Comparison of ENCODE assay signal across 18 cellular contexts in the genomic region with DNA sequence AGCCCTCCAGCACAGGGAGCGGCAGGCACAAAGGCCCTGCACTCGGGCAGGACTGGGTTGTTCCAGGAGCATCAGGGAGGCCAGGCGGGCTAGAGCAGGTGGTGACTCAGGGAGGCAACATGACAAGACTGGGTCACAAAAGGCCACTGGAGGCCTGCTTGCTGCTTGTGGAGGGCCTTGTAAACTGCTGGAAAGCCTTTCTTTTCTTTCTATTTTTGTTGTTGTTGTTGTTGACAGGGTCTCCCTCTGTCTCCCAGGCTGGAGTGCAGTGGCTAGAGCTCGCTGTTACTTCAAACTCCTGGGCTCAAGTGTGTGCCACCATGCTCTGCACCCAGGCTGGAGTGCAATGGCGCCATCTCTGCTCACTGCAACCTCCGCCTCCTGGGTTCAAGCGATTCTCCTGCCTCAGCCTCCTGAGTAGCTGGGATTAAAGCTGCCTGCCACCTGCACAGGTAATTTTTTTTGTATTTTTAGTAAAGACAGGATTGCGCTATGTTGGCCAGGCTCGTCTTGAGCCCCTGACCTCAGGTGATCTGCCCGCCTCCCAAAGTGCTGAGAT. TPM values are rescaled to one million over a fixed set of nuclear protein-coding genes. Genes with fewer than 3 reads are reported as not detected.
A peak's percentile ranks its signal among the peaks of the same experiment; 100 is the strongest.
DNase-seq lines count a peak whose midpoint lies in the region; ATAC-seq and TF ChIP-seq lines count a peak whose summit lies in the region.
"Had no signal": no experiment of that assay in that cellular context is flagged by ENCODE, and none has a peak within 500 bp of the region (broad histone marks: within the 10 kb centered on the region; RNA-seq: fewer than 3 reads in every experiment).

No MANE protein-coding gene starts in this region.

- no peaks in the 10 kb centered on the region for H3K9me3 ChIP-seq in SJSA1 (replicated peaks)
- H3K9me3 ChIP-seq: esophagus squamous epithelium, heart left ventricle, MG63, prostate gland had no signal

- POLR2A ChIA-PET in WTC11 (lab: Charles Lee): no interaction called here

- H3K36me3 ChIP-seq in SJSA1: no peaks in the 10 kb centered on the region
- H3K36me3 ChIP-seq: esophagus squamous epithelium, heart left ventricle, MG63, prostate gland had no signal

- no peaks in the 10 kb centered on the region for H3K27me3 ChIP-seq in SJSA1 (replicated peaks)
- H3K27me3 ChIP-seq: esophagus squamous epithelium, MG63 had no signal

- peak overlapping the region; percentile 86 for H3K27ac ChIP-seq in SJSA1
- H3K27ac ChIP-seq: heart left ventricle, prostate gland had no signal

- H3K4me1 ChIP-seq in SJSA1 (replicated peaks): peaks cover 34% of the 10 kb centered on the region
- H3K4me1 ChIP-seq: prostate gland had no signal

- DNase-seq in A172 (ENCODE audit: low spot score): peak; percentile 10
- peak; percentile 68 for DNase-seq in ELR (ENCODE audit: low read depth)
- peak in 1 of 2 experiments; percentile 55 for DNase-seq in SJSA1 (ENCODE audit: low read depth in 1 of 2, low spot score in 2 of 2)
- peak; percentile 81 for DNase-seq in islet precursor cell
- DNase-seq in HCEC 1CT: no peak
- DNase-seq in Kasumi-1 (lab: John Stamatoyannopoulos, UW): no peak
- no peak for DNase-seq in WTC11 (ENCODE audit: low spot score)
- DNase-seq: activated CD8-positive, alpha-beta memory T cell treated with anti-CD3 and anti-CD28 coated beads for 24 hours; Calu3; esophagus squamous epithelium; naive thymus-derived CD8-positive, alpha-beta T cell; stimulated activated CD4-positive, alpha-beta T cell treated with anti-CD3 and anti-CD28 coated beads, Interleukin-15, amount 100 ng/mL, for 24 hours; stimulated activated naive CD4-positive, alpha-beta T cell treated with Interleukin-2 at 50 U/mL for 16 hours; T-helper 17 cell had no signal

- no peaks in the 10 kb centered on the region; the same call in 1 of the 2 replicates for H3K27me3 Mint-ChIP-seq in WTC11 (ENCODE audit: low read depth)

- CTCF ChIA-PET in WTC11 (lab: Charles Lee): interaction anchor here (0.9 to 1.7 kb wide), 2 partner anchors 10 to 57 kb away, joined by 4 to 11 read pairs; no protein-coding TSS in a partner anchor

- no peak overlapping the region for H3K27ac Mint-ChIP-seq in WTC11
- H3K27ac Mint-ChIP-seq: T-helper 17 cell had no signal

- H3K4me3 Mint-ChIP-seq in WTC11: no peak overlapping the region
- H3K4me3 Mint-ChIP-seq: naive thymus-derived CD8-positive, alpha-beta T cell; T-helper 17 cell had no signal

- H3K4me1 Mint-ChIP-seq in WTC11: peaks cover 15% of the 10 kb centered on the region

- H3K4me3 ChIP-seq in SJSA1: no peak overlapping the region
- H3K4me3 ChIP-seq: esophagus squamous epithelium, MG63, prostate gland had no signal

- TF ChIP-seq CTCF in WTC11 (IDR thresholded peaks at IDR 0.05): no peak

- no peaks in the 10 kb centered on the region for H3K36me3 Mint-ChIP-seq in WTC11
- H3K36me3 Mint-ChIP-seq: naive thymus-derived CD8-positive, alpha-beta T cell had no signal

- no peak for ATAC-seq in WTC11
- ATAC-seq in HG03439 (IDR thresholded peaks at IDR 0.05; ENCODE audit: unreplicated experiment): no peak
- ATAC-seq: naive thymus-derived CD8-positive, alpha-beta T cell; T-helper 17 cell had no signal

- H3K9me3 Mint-ChIP-seq in WTC11: no peaks in the 10 kb centered on the region
- H3K9me3 Mint-ChIP-seq: naive thymus-derived CD8-positive, alpha-beta T cell had no signal

TF ChIP-seq in WTC11, 78 proteins besides CTCF, POLR2A, EP300 and RAD21 (continues in another document):
- TF ChIP-seq ETV6 (CRISPR knock-in tag; IDR thresholded peaks at IDR 0.05) (no peak), AR (CRISPR knock-in tag; IDR thresholded peaks at IDR 0.05) (no peak), JUN (CRISPR knock-in tag; IDR thresholded peaks at IDR 0.05) (no peak), FOXP1 (CRISPR knock-in tag; IDR thresholded peaks at IDR 0.05; ENCODE audit: borderline replicate concordance) (no peak), KAT7 (CRISPR knock-in tag; IDR thresholded peaks at IDR 0.05; ENCODE audit: borderline replicate concordance) (no peak), TP53 (CRISPR knock-in tag; IDR thresholded peaks at IDR 0.05) (no peak), NR2C2 (CRISPR knock-in tag; IDR thresholded peaks at IDR 0.05) (no peak), CREM (CRISPR knock-in tag; IDR thresholded peaks at IDR 0.05) (no peak), ZNF512 (CRISPR knock-in tag; IDR thresholded peaks at IDR 0.05; ENCODE audit: borderline replicate concordance) (no peak), FOXK1 (CRISPR knock-in tag; IDR thresholded peaks at IDR 0.05) (no peak), OVOL2 (CRISPR knock-in tag; IDR thresholded peaks at IDR 0.05; ENCODE audit: borderline replicate concordance) (no peak), STAT6 (CRISPR knock-in tag; conservative IDR thresholded peaks at IDR 0.05; ENCODE audit: low read depth) (no peak)
- TF ChIP-seq, protein P1, sequence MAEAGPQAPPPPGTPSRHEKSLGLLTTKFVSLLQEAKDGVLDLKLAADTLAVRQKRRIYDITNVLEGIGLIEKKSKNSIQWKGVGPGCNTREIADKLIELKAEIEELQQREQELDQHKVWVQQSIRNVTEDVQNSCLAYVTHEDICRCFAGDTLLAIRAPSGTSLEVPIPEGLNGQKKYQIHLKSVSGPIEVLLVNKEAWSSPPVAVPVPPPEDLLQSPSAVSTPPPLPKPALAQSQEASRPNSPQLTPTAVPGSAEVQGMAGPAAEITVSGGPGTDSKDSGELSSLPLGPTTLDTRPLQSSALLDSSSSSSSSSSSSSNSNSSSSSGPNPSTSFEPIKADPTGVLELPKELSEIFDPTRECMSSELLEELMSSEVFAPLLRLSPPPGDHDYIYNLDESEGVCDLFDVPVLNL (CRISPR knock-in tag; IDR thresholded peaks at IDR 0.05; ENCODE audit: borderline replicate concordance, low read depth): no peak

RNA-seq across cellular contexts. Expression of gene RCOR1, which starts 11.8 kb away (rescaled TPM):
- total RNA-seq in A172 (2014; rRNA removed; shearing (Covaris generic)): 11.1 and 11.4 TPM in 2 replicates
- 15.4 and 21.9 TPM in 2 replicates for total RNA-seq in SJSA1 (2014; rRNA removed; shearing (Covaris generic))
- 25.1 to 25.4 TPM (median 25.4 TPM) in 3 replicates for total RNA-seq in WTC11 (2021)

Comparison
In these comparisons a context has a peak if more than half of its experiments do, and no peak if none do; other contexts are left out.
1. DNase-seq: peak in A172 (single experiment), ELR (single experiment) and islet precursor cell (single experiment); none in HCEC 1CT (single experiment), Kasumi-1 (0 of 2) and WTC11 (single experiment).